8 cellular contexts compared by ENCODE assay signal in genomic region chr16:1492923-1493745, GRCh38. TPM values are rescaled to one million over a fixed set of nuclear protein-coding genes. Genes with fewer than 3 reads are reported as not detected.
A peak's percentile ranks its signal among the peaks of the same experiment; 100 is the strongest.
DNase-seq lines count a peak whose midpoint lies in the region; ATAC-seq and TF ChIP-seq lines count a peak whose summit lies in the region.

Gene TELO2, plus strand, starts transcription at chr16:1493360. Its CDS starts 922 bp downstream, at chr16:1494282.

- intact Hi-C loops in activated T-helper 2 cell treated with anti-CD3 and anti-CD28 coated beads, Interferon-gamma antibody, Interleukin-2, Interleukin-4, amounts not matched to agents 10 μg/mL and 5 μg/mL and 100 μg/mL, durations not matched to agents 14 hours and 24 hours and 36 hours (cut with micrococcal nuclease) = loop anchor here (2.0 to 5.0 kb wide), 3 partner anchors 18 to 72 kb away; partner anchors contain the start of genes CLCN7 and UQCC4

- no peaks in the 10 kb centered on the region for H3K27me3 ChIP-seq in HUES6 (ENCODE audit: control insufficient read depth, insufficient read depth, low read length)

- POLR2A ChIA-PET in RWPE1 (lab: Yijun Ruan, JAX; ENCODE audit: low non-redundant PET) = interaction anchor here (0.5 to 0.8 kb wide), 3 partner anchors 25 to 218 kb away, joined by 3 to 4 read pairs (median 3); no protein-coding TSS in a partner anchor
- POLR2A ChIA-PET in naive thymus-derived CD8-positive, alpha-beta T cell (lab: Charles Lee) = interaction anchor here (0.6 to 3.9 kb wide), 23 partner anchors 9 to 436 kb away, joined by 3 to 37 read pairs (median 4); partner anchors contain the start of genes CRAMP1, IFT140, JPT2 and MAPK8IP3

- CTCF ChIA-PET in RWPE1 (lab: Yijun Ruan, JAX) = no interaction called here

- peaks cover 5% of the 10 kb centered on the region for H3K4me1 ChIP-seq in HUES6 (ENCODE audit: control insufficient read depth, insufficient read depth, low read length)

- peaks cover 11% of the 10 kb centered on the region for H3K36me3 Mint-ChIP-seq in activated T-helper 2 cell treated with anti-CD3 and anti-CD28 coated beads, Interferon-gamma antibody, Interleukin-2, Interleukin-4, amounts not matched to agents 10 μg/mL and 5 μg/mL and 100 μg/mL, durations not matched to agents 14 hours and 24 hours and 36 hours (ENCODE audit: low read depth)
- H3K36me3 Mint-ChIP-seq in naive thymus-derived CD8-positive, alpha-beta T cell = peaks cover 0 to 16% (median 0%) of the 10 kb centered on the region in 3 donors
- peaks cover 17% of the 10 kb centered on the region for H3K36me3 Mint-ChIP-seq in stimulated activated memory B cell treated with anti-CD40 and anti-IgM and Interleukin-4, amounts not matched to agents 10 μg/mL and 1 μg/mL and 100 μg/mL, for 72 hours

- peak; percentile 48 to 88 (median 74) for DNase-seq in C1 segment of cervical spinal cord (lab: John Stamatoyannopoulos, UW)
- peak; percentile 93 for DNase-seq in RWPE1 (ENCODE audit: low spot score)
- peak; percentile 84 for DNase-seq in activated T-helper 2 cell treated with anti-CD3 and anti-CD28 coated beads, Interferon-gamma antibody, Interleukin-2, Interleukin-4, amounts not matched to agents 10 μg/mL and 5 μg/mL and 100 μg/mL, durations not matched to agents 14 hours and 24 hours and 36 hours (ENCODE audit: low spot score)
- peak; percentile 70 for DNase-seq in fibroblast of mammary gland (ENCODE audit: low read depth)
- peak; percentile 76 to 96 (median 90) for DNase-seq in naive thymus-derived CD8-positive, alpha-beta T cell

- no peaks in the 10 kb centered on the region for H3K27me3 Mint-ChIP-seq in activated T-helper 2 cell treated with anti-CD3 and anti-CD28 coated beads, Interferon-gamma antibody, Interleukin-2, Interleukin-4, amounts not matched to agents 10 μg/mL and 5 μg/mL and 100 μg/mL, durations not matched to agents 14 hours and 24 hours and 36 hours (ENCODE audit: low read depth)
- no peaks in the 10 kb centered on the region for H3K27me3 Mint-ChIP-seq in naive thymus-derived CD8-positive, alpha-beta T cell
- H3K27me3 Mint-ChIP-seq in stimulated activated memory B cell treated with anti-CD40 and anti-IgM and Interleukin-4, amounts not matched to agents 10 μg/mL and 1 μg/mL and 100 μg/mL, for 72 hours = no peaks in the 10 kb centered on the region

- H3K9ac ChIP-seq in HUES6 (ENCODE audit: low read length) = peak within 1 kb of the TSS; percentile 96

- peaks cover 10% of the 10 kb centered on the region for H3K4me1 Mint-ChIP-seq in activated T-helper 2 cell treated with anti-CD3 and anti-CD28 coated beads, Interferon-gamma antibody, Interleukin-2, Interleukin-4, amounts not matched to agents 10 μg/mL and 5 μg/mL and 100 μg/mL, durations not matched to agents 14 hours and 24 hours and 36 hours (ENCODE audit: low read depth)
- H3K4me1 Mint-ChIP-seq in naive thymus-derived CD8-positive, alpha-beta T cell = peaks cover 2 to 33% (median 15%) of the 10 kb centered on the region in 4 donors
- peaks cover 20% of the 10 kb centered on the region for H3K4me1 Mint-ChIP-seq in stimulated activated memory B cell treated with anti-CD40 and anti-IgM and Interleukin-4, amounts not matched to agents 10 μg/mL and 1 μg/mL and 100 μg/mL, for 72 hours

- H3K4me3 ChIP-seq in HUES6 (ENCODE audit: low read depth, low read length) (peak within 1 kb of the TSS; percentile 89), fibroblast of mammary gland (ENCODE audit: control insufficient read depth, low read depth, low read length) (peak within 1 kb of the TSS; percentile 74)

- peak within 1 kb of the TSS; percentile 98 for H3K27ac Mint-ChIP-seq in activated T-helper 2 cell treated with anti-CD3 and anti-CD28 coated beads, Interferon-gamma antibody, Interleukin-2, Interleukin-4, amounts not matched to agents 10 μg/mL and 5 μg/mL and 100 μg/mL, durations not matched to agents 14 hours and 24 hours and 36 hours
- H3K27ac Mint-ChIP-seq in naive thymus-derived CD8-positive, alpha-beta T cell = peak within 1 kb of the TSS; percentile 97 to 100 (median 100)
- peak within 1 kb of the TSS; percentile 97 for H3K27ac Mint-ChIP-seq in stimulated activated memory B cell treated with anti-CD40 and anti-IgM and Interleukin-4, amounts not matched to agents 10 μg/mL and 1 μg/mL and 100 μg/mL, for 72 hours

- H3K9me3 Mint-ChIP-seq in activated T-helper 2 cell treated with anti-CD3 and anti-CD28 coated beads, Interferon-gamma antibody, Interleukin-2, Interleukin-4, amounts not matched to agents 10 μg/mL and 5 μg/mL and 100 μg/mL, durations not matched to agents 14 hours and 24 hours and 36 hours = no peaks in the 10 kb centered on the region
- no peaks in the 10 kb centered on the region for H3K9me3 Mint-ChIP-seq in naive thymus-derived CD8-positive, alpha-beta T cell
- H3K9me3 Mint-ChIP-seq in stimulated activated memory B cell treated with anti-CD40 and anti-IgM and Interleukin-4, amounts not matched to agents 10 μg/mL and 1 μg/mL and 100 μg/mL, for 72 hours = no peaks in the 10 kb centered on the region

- H3K27ac ChIP-seq in HUES6 (ENCODE audit: low read depth, low read length) (peak within 1 kb of the TSS; percentile 96), RWPE1 (peak within 1 kb of the TSS; percentile 79)

- no peak for TF ChIP-seq CTCF in RWPE1 (conservative IDR thresholded peaks at IDR 0.05; ENCODE audit: low read depth)
- TF ChIP-seq CTCF in fibroblast of mammary gland (conservative IDR thresholded peaks at IDR 0.05; ENCODE audit: control insufficient read depth, insufficient read depth, low read depth, low read length) = no peak

- peaks cover 36% of the 10 kb centered on the region for H3K36me3 ChIP-seq in HUES6 (ENCODE audit: control insufficient read depth, insufficient read depth, low read length)

- no peaks in the 10 kb centered on the region for H3K9me3 ChIP-seq in HUES6 (ENCODE audit: control insufficient read depth, insufficient read depth, low read depth, low read length)

- peak; percentile 75 for ATAC-seq in GM19351 (IDR thresholded peaks at IDR 0.05; ENCODE audit: unreplicated experiment)
- peak; percentile 88 for ATAC-seq in naive thymus-derived CD8-positive, alpha-beta T cell
- peak; percentile 91 for ATAC-seq in stimulated activated memory B cell treated with anti-CD40 and anti-IgM and Interleukin-4, amounts not matched to agents 10 μg/mL and 1 μg/mL and 100 μg/mL, for 72 hours

- peak within 1 kb of the TSS; percentile 90 for H3K4me3 Mint-ChIP-seq in activated T-helper 2 cell treated with anti-CD3 and anti-CD28 coated beads, Interferon-gamma antibody, Interleukin-2, Interleukin-4, amounts not matched to agents 10 μg/mL and 5 μg/mL and 100 μg/mL, durations not matched to agents 14 hours and 24 hours and 36 hours (ENCODE audit: low read depth)
- H3K4me3 Mint-ChIP-seq in naive thymus-derived CD8-positive, alpha-beta T cell = peak within 1 kb of the TSS; percentile 91 to 99 (median 97)
- H3K4me3 Mint-ChIP-seq in stimulated activated memory B cell treated with anti-CD40 and anti-IgM and Interleukin-4, amounts not matched to agents 10 μg/mL and 1 μg/mL and 100 μg/mL, for 72 hours = peak within 1 kb of the TSS; percentile 95

RNA-seq across cellular contexts. Expression of gene TELO2, which starts in this region (rescaled TPM):
- total RNA-seq in activated T-helper 2 cell treated with anti-CD3 and anti-CD28 coated beads, Interferon-gamma antibody, Interleukin-2, Interleukin-4, amounts not matched to agents 10 μg/mL and 5 μg/mL and 100 μg/mL, durations not matched to agents 14 hours and 24 hours and 36 hours = 72.6 and 74.8 TPM in 2 replicates
- total RNA-seq in naive thymus-derived CD8-positive, alpha-beta T cell = 10 to 100 TPM; 42.6 to 51.5 TPM
- 10 to 100 TPM in 2 of 3 donors, 1 to 10 TPM in 1; 9.8 to 18.1 (median 14.9) TPM for polyA plus RNA-seq in naive thymus-derived CD8-positive, alpha-beta T cell

Comparison
In these comparisons a context has a peak if more than half of its experiments do, and no peak if none do; other contexts are left out.
1. Peak in every context shown above with its lines: DNase-seq, ATAC-seq, H3K4me3 ChIP-seq and H3K27ac ChIP-seq.